1 cellular context compared by ENCODE assay signal in genomic region chr2:105820151-105820550, GRCh38.
TF ChIP-seq lines count a peak whose summit lies in the region.

No MANE protein-coding gene starts in this region.

TF ChIP-seq in SK-N-SH, 30 proteins besides CTCF, POLR2A, EP300 and RAD21 (continued from another document):
- TF ChIP-seq SMC3 (IDR thresholded peaks at IDR 0.05; ENCODE audit: low read depth, low read length) = no peak
- TF ChIP-seq IRF3 (IDR thresholded peaks at IDR 0.05; ENCODE audit: low read depth, low read length) = no peak
- no peak for TF ChIP-seq GABPA (IDR thresholded peaks at IDR 0.05; ENCODE audit: low read depth)
- TF ChIP-seq USF1 (IDR thresholded peaks at IDR 0.05; ENCODE audit: borderline replicate concordance, low read depth) = no peak
- no peak for TF ChIP-seq TAF1 (IDR thresholded peaks at IDR 0.05; ENCODE audit: borderline replicate concordance, low read depth, low read length)
- no peak for TF ChIP-seq YY1 (IDR thresholded peaks at IDR 0.05; ENCODE audit: low read depth)
- TF ChIP-seq GATA2 (CRISPR knock-in tag; IDR thresholded peaks at IDR 0.05) = no peak
- TF ChIP-seq NFIC (IDR thresholded peaks at IDR 0.05; ENCODE audit: borderline replicate concordance) = no peak
- no peak for TF ChIP-seq POLR2AphosphoS5 (IDR thresholded peaks at IDR 0.05; ENCODE audit: low read depth, low read length)
- no peak for TF ChIP-seq NRF1 (IDR thresholded peaks at IDR 0.05; ENCODE audit: low read depth, low read length)
- no peak for TF ChIP-seq TCF12 (IDR thresholded peaks at IDR 0.05)
- no peak for TF ChIP-seq USF2 (IDR thresholded peaks at IDR 0.05; ENCODE audit: borderline replicate concordance, low read depth, low read length)
